ENCODE assay signal across 11 cellular contexts in genomic region chr12:26810330-26810729, GRCh38. TPM values are rescaled to one million over a fixed set of nuclear protein-coding genes. Genes with fewer than 3 reads are reported as not detected.
DNase-seq lines count a peak whose midpoint lies in the region; ATAC-seq and TF ChIP-seq lines count a peak whose summit lies in the region.
"Had no signal": no experiment of that assay in that cellular context is flagged by ENCODE, and none has a peak within 500 bp of the region (broad histone marks: within the 10 kb centered on the region; RNA-seq: fewer than 3 reads in every experiment).

No MANE protein-coding gene starts in this region.

- H3K27ac ChIP-seq in skin epidermis: peak overlapping the region in 14 of 21 experiments; percentile 1 to 63 (median 31)
- H3K27ac ChIP-seq: neutrophil had no signal

- no peak for ATAC-seq in stimulated activated naive CD8-positive, alpha-beta T cell treated with anti-CD3 and anti-CD28 coated beads, Interleukin-15, amount 100 ng/mL, for 72 hours

- H3K4me1 Mint-ChIP-seq in HFFc6 (ENCODE audit: low read depth) (peaks cover 31% of the 10 kb centered on the region), immature natural killer cell (peaks cover 0 to 5% of the 10 kb centered on the region in 2 donors)
- H3K4me1 Mint-ChIP-seq in stimulated activated naive CD8-positive, alpha-beta T cell treated with anti-CD3 and anti-CD28 coated beads, Interleukin-15, amount 100 ng/mL, for 72 hours: peaks cover 44% of the 10 kb centered on the region

- H3K36me3 Mint-ChIP-seq in HFFc6 (ENCODE audit: low read depth) (no peaks in the 10 kb centered on the region), immature natural killer cell (peaks cover 0 to under 1% (median under 1%) of the 10 kb centered on the region in 3 donors)

- H3K27ac Mint-ChIP-seq in HFFc6 (peak overlapping the region; percentile 61), immature natural killer cell (no peak overlapping the region)
- peak overlapping the region in 1 of 2 donors; percentile 65 for H3K27ac Mint-ChIP-seq in stimulated activated naive CD8-positive, alpha-beta T cell treated with anti-CD3 and anti-CD28 coated beads, Interleukin-15, amount 100 ng/mL, for 72 hours
- H3K27ac Mint-ChIP-seq: activated naive CD4-positive, alpha-beta T cell treated with anti-CD3 and anti-CD28 coated beads, Interleukin-2, amount 50 U/mL, for 24 hours had no signal

- DNase-seq in HFFc6 (peak; percentile 23), dermis blood vessel endothelial cell (peak; percentile 60), kidney tubule cell (ENCODE audit: low spot score) (peak; percentile 53), immature natural killer cell (no peak), NCI-H774 (lab: John Stamatoyannopoulos, UW) (no peak)
- no peak for DNase-seq in stimulated activated naive CD8-positive, alpha-beta T cell treated with anti-CD3 and anti-CD28 coated beads, Interleukin-15, amount 100 ng/mL, for 72 hours
- no peak for DNase-seq in activated CD4-positive, alpha-beta T cell treated with anti-CD3 and anti-CD28 coated beads, Interleukin-2, amount 50 U/mL, for 4 hours
- DNase-seq: KG1 had no signal

- no peaks in the 10 kb centered on the region for H3K9me3 Mint-ChIP-seq in HFFc6
- H3K9me3 Mint-ChIP-seq in immature natural killer cell: no peaks in the 10 kb centered on the region
- H3K9me3 Mint-ChIP-seq in stimulated activated naive CD8-positive, alpha-beta T cell treated with anti-CD3 and anti-CD28 coated beads, Interleukin-15, amount 100 ng/mL, for 72 hours: no peaks in the 10 kb centered on the region
- H3K9me3 Mint-ChIP-seq: activated naive CD4-positive, alpha-beta T cell treated with anti-CD3 and anti-CD28 coated beads, Interleukin-2, amount 50 U/mL, for 24 hours had no signal

- no peak overlapping the region for H3K4me3 ChIP-seq in skin epidermis

- no peak for TF ChIP-seq CTCF in HFFc6 (IDR thresholded peaks at IDR 0.05)

- H3K27me3 Mint-ChIP-seq in HFFc6 (ENCODE audit: insufficient read depth): no peaks in the 10 kb centered on the region
- H3K27me3 Mint-ChIP-seq in immature natural killer cell (ENCODE audit: low read depth in 3 of 3): no peaks in the 10 kb centered on the region
- H3K27me3 Mint-ChIP-seq in stimulated activated naive CD8-positive, alpha-beta T cell treated with anti-CD3 and anti-CD28 coated beads, Interleukin-15, amount 100 ng/mL, for 72 hours: no peaks in the 10 kb centered on the region
- H3K27me3 Mint-ChIP-seq: activated naive CD4-positive, alpha-beta T cell treated with anti-CD3 and anti-CD28 coated beads, Interleukin-2, amount 50 U/mL, for 24 hours had no signal

- H3K4me3 Mint-ChIP-seq in HFFc6 (peak overlapping the region; percentile 72; the same call in 1 of the 2 replicates), immature natural killer cell (no peak overlapping the region)
- no peak overlapping the region for H3K4me3 Mint-ChIP-seq in stimulated activated naive CD8-positive, alpha-beta T cell treated with anti-CD3 and anti-CD28 coated beads, Interleukin-15, amount 100 ng/mL, for 72 hours
- H3K4me3 Mint-ChIP-seq: activated naive CD4-positive, alpha-beta T cell treated with anti-CD3 and anti-CD28 coated beads, Interleukin-2, amount 50 U/mL, for 24 hours had no signal

RNA-seq across cellular contexts. Expression of gene ITPR2, which starts 22.7 kb away (rescaled TPM):
- 1 to 10 TPM; 6.9 to 8.4 (median 7.6) TPM for total RNA-seq in HFFc6 (2021; fragmentation: NEBNext Ultra II Directional; extraction: Animal tissue kit (Norgen Biotek cat#: 25700))
- total RNA-seq in dermis blood vessel endothelial cell: 43.2 and 64.6 TPM in 2 replicates
- 10 to 100 TPM in 1 of 3 donors, 1 to 10 TPM in 2; 7.2 to 23.4 (median 7.4) TPM for polyA plus RNA-seq in immature natural killer cell

Comparison
In these comparisons a context has a peak if more than half of its experiments do, and no peak if none do; other contexts are left out.
1. DNase-seq: peak in HFFc6 (single experiment), dermis blood vessel endothelial cell (single experiment) and kidney tubule cell (single experiment); none in immature natural killer cell (0 of 3), stimulated activated naive CD8-positive, alpha-beta T cell treated with anti-CD3 and anti-CD28 coated beads, Interleukin-15, amount 100 ng/mL, for 72 hours (0 of 2), NCI-H774 (single experiment) and activated CD4-positive, alpha-beta T cell treated with anti-CD3 and anti-CD28 coated beads, Interleukin-2, amount 50 U/mL, for 4 hours (0 of 2).